Comparison of ENCODE assay signal across 13 cellular contexts in genomic region chr17:49604314-49604869, GRCh38. TPM values are rescaled to one million over a fixed set of nuclear protein-coding genes. Genes with fewer than 3 reads are reported as not detected.
"Had no signal": no experiment of that assay in that cellular context is flagged by ENCODE, and none has a peak within 500 bp of the region (broad histone marks: within the 10 kb centered on the region; RNA-seq: fewer than 3 reads in every experiment).

No MANE protein-coding gene starts in this region.

- FAIRE-seq: astrocyte, colon, pancreas had no signal

- ATAC-seq: pancreas had no signal

- H3K4me3 ChIP-seq: cardiac muscle cell, pancreas, skin epidermis, upper lobe of left lung had no signal

- H3K4me1 ChIP-seq: pancreas had no signal

- H3K27ac ChIP-seq: cardiac muscle cell, epithelial cell of prostate, pancreas had no signal

- H3K9me3 ChIP-seq: pancreas, upper lobe of left lung had no signal

- H3K27me3 ChIP-seq: cardiac muscle cell, pancreas, upper lobe of left lung had no signal

- DNase-seq: activated CD4-positive, alpha-beta T cell treated with anti-CD3 and anti-CD28 coated beads, Interleukin-2, amount 50 U/mL, for 1 hour; activated T-cell treated with anti-CD3 and anti-CD28 coated beads, Interleukin-2, amount 50 U/mL, for 1 hour; hippocampal formation; kidney glomerular epithelial cell; pancreas; upper lobe of left lung had no signal

RNA-seq across cellular contexts. Expression of gene NXPH3, which starts 28.7 kb away (rescaled TPM):
- total RNA-seq: myocyte; T-helper 2 cell treated with Interferon-gamma antibody and Interleukin-4, amounts not matched to agents 100 ng/mL and 5 ng/mL, for 36 hours had no signal
